In the genomic region with DNA sequence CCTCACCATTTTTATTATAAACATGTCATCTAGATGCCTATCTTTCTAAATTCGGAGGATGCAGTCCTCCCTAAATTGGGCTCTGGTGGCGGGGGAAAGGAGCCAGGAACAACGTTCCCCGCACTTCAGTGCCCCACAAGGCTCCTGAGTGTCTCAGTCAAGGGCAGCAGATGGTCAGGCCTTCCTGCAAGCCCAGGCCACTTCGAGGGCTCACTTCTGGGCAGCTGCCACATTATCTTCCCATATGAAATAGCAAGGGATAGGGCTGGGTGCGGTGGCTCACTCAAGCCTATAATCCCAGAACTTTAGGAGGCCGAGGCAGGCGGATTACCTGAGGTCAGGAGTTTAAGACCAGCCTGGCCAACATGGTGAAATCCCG, we compare ENCODE assay signal across 1 cellular context.
TF ChIP-seq lines count a peak whose summit lies in the region.

No MANE protein-coding gene starts in this region.

TF ChIP-seq in GM23338, 12 proteins besides CTCF, POLR2A, EP300 and RAD21 (continued from another document):
- TF ChIP-seq, protein P1, sequence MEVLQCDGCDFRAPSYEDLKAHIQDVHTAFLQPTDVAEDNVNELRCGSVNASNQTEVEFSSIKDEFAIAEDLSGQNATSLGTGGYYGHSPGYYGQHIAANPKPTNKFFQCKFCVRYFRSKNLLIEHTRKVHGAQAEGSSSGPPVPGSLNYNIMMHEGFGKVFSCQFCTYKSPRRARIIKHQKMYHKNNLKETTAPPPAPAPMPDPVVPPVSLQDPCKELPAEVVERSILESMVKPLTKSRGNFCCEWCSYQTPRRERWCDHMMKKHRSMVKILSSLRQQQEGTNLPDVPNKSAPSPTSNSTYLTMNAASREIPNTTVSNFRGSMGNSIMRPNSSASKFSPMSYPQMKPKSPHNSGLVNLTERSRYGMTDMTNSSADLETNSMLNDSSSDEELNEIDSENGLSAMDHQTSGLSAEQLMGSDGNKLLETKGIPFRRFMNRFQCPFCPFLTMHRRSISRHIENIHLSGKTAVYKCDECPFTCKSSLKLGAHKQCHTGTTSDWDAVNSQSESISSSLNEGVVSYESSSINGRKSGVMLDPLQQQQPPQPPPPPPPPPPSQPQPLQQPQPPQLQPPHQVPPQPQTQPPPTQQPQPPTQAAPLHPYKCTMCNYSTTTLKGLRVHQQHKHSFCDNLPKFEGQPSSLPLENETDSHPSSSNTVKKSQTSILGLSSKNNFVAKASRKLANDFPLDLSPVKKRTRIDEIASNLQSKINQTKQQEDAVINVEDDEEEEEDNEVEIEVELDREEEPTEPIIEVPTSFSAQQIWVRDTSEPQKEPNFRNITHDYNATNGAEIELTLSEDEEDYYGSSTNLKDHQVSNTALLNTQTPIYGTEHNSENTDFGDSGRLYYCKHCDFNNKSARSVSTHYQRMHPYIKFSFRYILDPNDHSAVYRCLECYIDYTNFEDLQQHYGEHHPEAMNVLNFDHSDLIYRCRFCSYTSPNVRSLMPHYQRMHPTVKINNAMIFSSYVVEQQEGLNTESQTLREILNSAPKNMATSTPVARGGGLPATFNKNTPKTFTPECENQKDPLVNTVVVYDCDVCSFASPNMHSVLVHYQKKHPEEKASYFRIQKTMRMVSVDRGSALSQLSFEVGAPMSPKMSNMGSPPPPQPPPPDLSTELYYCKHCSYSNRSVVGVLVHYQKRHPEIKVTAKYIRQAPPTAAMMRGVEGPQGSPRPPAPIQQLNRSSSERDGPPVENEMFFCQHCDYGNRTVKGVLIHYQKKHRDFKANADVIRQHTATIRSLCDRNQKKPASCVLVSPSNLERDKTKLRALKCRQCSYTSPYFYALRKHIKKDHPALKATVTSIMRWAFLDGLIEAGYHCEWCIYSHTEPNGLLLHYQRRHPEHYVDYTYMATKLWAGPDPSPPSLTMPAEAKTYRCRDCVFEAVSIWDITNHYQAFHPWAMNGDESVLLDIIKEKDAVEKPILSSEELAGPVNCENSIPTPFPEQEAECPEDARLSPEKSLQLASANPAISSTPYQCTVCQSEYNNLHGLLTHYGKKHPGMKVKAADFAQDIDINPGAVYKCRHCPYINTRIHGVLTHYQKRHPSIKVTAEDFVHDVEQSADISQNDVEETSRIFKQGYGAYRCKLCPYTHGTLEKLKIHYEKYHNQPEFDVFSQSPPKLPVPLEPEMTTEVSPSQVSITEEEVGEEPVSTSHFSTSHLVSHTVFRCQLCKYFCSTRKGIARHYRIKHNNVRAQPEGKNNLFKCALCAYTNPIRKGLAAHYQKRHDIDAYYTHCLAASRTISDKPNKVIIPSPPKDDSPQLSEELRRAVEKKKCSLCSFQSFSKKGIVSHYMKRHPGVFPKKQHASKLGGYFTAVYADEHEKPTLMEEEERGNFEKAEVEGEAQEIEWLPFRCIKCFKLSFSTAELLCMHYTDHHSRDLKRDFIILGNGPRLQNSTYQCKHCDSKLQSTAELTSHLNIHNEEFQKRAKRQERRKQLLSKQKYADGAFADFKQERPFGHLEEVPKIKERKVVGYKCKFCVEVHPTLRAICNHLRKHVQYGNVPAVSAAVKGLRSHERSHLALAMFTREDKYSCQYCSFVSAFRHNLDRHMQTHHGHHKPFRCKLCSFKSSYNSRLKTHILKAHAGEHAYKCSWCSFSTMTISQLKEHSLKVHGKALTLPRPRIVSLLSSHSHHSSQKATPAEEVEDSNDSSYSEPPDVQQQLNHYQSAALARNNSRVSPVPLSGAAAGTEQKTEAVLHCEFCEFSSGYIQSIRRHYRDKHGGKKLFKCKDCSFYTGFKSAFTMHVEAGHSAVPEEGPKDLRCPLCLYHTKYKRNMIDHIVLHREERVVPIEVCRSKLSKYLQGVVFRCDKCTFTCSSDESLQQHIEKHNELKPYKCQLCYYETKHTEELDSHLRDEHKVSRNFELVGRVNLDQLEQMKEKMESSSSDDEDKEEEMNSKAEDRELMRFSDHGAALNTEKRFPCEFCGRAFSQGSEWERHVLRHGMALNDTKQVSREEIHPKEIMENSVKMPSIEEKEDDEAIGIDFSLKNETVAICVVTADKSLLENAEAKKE (CRISPR knock-in tag; IDR thresholded peaks at IDR 0.05): no peak
- TF ChIP-seq STAT1 (IDR thresholded peaks at IDR 0.05; ENCODE audit: unreplicated experiment) (no peak), EZH2phosphoT487 (IDR thresholded peaks at IDR 0.05; ENCODE audit: unreplicated experiment) (no peak), CREB1 (CRISPR knock-in tag; IDR thresholded peaks at IDR 0.05; ENCODE audit: low read depth) (no peak), ZNF114 (CRISPR knock-in tag; IDR thresholded peaks at IDR 0.05) (no peak), NANOG (IDR thresholded peaks at IDR 0.05; ENCODE audit: borderline replicate concordance) (no peak), POLR2AphosphoS5 (IDR thresholded peaks at IDR 0.05; ENCODE audit: low read depth) (no peak), ZNF331 (CRISPR knock-in tag; IDR thresholded peaks at IDR 0.05; ENCODE audit: low read depth) (no peak)
- TF ChIP-seq, protein P2, sequence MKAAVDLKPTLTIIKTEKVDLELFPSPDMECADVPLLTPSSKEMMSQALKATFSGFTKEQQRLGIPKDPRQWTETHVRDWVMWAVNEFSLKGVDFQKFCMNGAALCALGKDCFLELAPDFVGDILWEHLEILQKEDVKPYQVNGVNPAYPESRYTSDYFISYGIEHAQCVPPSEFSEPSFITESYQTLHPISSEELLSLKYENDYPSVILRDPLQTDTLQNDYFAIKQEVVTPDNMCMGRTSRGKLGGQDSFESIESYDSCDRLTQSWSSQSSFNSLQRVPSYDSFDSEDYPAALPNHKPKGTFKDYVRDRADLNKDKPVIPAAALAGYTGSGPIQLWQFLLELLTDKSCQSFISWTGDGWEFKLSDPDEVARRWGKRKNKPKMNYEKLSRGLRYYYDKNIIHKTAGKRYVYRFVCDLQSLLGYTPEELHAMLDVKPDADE (IDR thresholded peaks at IDR 0.05): no peak
- TF ChIP-seq, protein P3, sequence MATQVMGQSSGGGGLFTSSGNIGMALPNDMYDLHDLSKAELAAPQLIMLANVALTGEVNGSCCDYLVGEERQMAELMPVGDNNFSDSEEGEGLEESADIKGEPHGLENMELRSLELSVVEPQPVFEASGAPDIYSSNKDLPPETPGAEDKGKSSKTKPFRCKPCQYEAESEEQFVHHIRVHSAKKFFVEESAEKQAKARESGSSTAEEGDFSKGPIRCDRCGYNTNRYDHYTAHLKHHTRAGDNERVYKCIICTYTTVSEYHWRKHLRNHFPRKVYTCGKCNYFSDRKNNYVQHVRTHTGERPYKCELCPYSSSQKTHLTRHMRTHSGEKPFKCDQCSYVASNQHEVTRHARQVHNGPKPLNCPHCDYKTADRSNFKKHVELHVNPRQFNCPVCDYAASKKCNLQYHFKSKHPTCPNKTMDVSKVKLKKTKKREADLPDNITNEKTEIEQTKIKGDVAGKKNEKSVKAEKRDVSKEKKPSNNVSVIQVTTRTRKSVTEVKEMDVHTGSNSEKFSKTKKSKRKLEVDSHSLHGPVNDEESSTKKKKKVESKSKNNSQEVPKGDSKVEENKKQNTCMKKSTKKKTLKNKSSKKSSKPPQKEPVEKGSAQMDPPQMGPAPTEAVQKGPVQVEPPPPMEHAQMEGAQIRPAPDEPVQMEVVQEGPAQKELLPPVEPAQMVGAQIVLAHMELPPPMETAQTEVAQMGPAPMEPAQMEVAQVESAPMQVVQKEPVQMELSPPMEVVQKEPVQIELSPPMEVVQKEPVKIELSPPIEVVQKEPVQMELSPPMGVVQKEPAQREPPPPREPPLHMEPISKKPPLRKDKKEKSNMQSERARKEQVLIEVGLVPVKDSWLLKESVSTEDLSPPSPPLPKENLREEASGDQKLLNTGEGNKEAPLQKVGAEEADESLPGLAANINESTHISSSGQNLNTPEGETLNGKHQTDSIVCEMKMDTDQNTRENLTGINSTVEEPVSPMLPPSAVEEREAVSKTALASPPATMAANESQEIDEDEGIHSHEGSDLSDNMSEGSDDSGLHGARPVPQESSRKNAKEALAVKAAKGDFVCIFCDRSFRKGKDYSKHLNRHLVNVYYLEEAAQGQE (IDR thresholded peaks at IDR 0.05; ENCODE audit: unreplicated experiment): no peak
